Comparison of ENCODE assay signal across 19 cellular contexts in the genomic region with DNA sequence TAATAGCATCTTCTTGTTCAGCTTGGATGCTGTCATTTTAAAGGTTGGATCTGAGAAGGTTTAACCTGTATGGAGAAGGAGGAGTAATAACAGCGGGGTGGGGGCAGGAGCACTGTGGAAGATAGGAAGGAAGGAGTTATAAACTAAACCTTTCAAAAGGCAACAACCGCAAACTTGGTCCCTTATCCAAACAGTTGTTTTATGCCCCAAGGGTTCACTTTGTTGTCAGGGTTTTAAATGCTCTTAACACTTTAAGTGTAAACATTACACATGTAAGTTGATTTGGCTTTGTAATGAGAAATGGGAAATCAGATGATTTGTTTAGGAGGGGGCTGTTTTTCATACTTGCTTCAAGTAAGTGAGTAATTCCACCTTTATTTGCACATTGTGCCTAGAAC. TPM values are rescaled to one million over a fixed set of nuclear protein-coding genes. Genes with fewer than 3 reads are reported as not detected.
"Had no signal": no experiment of that assay in that cellular context is flagged by ENCODE, and none has a peak within 500 bp of the region (broad histone marks: within the 10 kb centered on the region; RNA-seq: fewer than 3 reads in every experiment).

No MANE protein-coding gene starts in this region.

- H3K27ac ChIP-seq: brain microvascular endothelial cell, esophagus muscularis mucosa, heart left ventricle, pancreas, skin epidermis, transverse colon had no signal

- ATAC-seq: activated CD4-positive, CD25-positive, alpha-beta regulatory T cell treated with anti-CD3 and anti-CD28 coated beads, Interleukin-2, amount 50 U/mL, for 24 hours; activated CD8-positive, alpha-beta memory T cell treated with anti-CD3 and anti-CD28 coated beads, Interleukin-2, amount 10 ng/mL, durations not matched to agents 7 days and 5 days; activated naive CD4-positive, alpha-beta T cell treated with anti-CD3 and anti-CD28 coated beads, Interleukin-2, amount 50 U/mL, for 72 hours; heart left ventricle; pancreas had no signal

- H3K9me3 Mint-ChIP-seq: activated T-cell treated with anti-CD3 and anti-CD28 coated beads, Interleukin-2, amount 50 U/mL, for 24 hours; T-helper 2 cell treated with Interferon-gamma antibody and Interleukin-4, amounts not matched to agents 5 μg/mL and 100 μg/mL, for 36 hours had no signal

- H3K36me3 ChIP-seq: brain microvascular endothelial cell, esophagus muscularis mucosa, heart left ventricle, pancreas, transverse colon had no signal

- H3K36me3 Mint-ChIP-seq: activated CD8-positive, alpha-beta memory T cell treated with anti-CD3 and anti-CD28 coated beads, Interleukin-2, amount 10 ng/mL, durations not matched to agents 7 days and 5 days had no signal

- H3K4me3 ChIP-seq: esophagus muscularis mucosa, heart left ventricle, pancreas, skin epidermis, transverse colon had no signal

- H3K4me3 Mint-ChIP-seq: activated CD8-positive, alpha-beta memory T cell treated with anti-CD3 and anti-CD28 coated beads, Interleukin-2, amount 10 ng/mL, durations not matched to agents 7 days and 5 days; activated T-cell treated with anti-CD3 and anti-CD28 coated beads, Interleukin-2, amount 50 U/mL, for 24 hours; T-helper 2 cell treated with Interferon-gamma antibody and Interleukin-4, amounts not matched to agents 5 μg/mL and 100 μg/mL, for 36 hours had no signal

- H3K9me3 ChIP-seq: esophagus muscularis mucosa, heart left ventricle, pancreas, transverse colon had no signal

- H3K27ac Mint-ChIP-seq: activated CD8-positive, alpha-beta memory T cell treated with anti-CD3 and anti-CD28 coated beads, Interleukin-2, amount 10 ng/mL, durations not matched to agents 7 days and 5 days; activated naive CD4-positive, alpha-beta T cell treated with anti-CD3 and anti-CD28 coated beads, Interleukin-2, amount 50 U/mL, for 72 hours; activated T-cell treated with anti-CD3 and anti-CD28 coated beads, Interleukin-2, amount 50 U/mL, for 24 hours; T-helper 2 cell treated with Interferon-gamma antibody and Interleukin-4, amounts not matched to agents 5 μg/mL and 100 μg/mL, for 36 hours had no signal

- DNase-seq: activated CD4-positive, alpha-beta T cell treated with anti-CD3 and anti-CD28 coated beads, Interleukin-2, amount 50 U/mL, for 48 hours; activated CD8-positive, alpha-beta memory T cell treated with anti-CD3 and anti-CD28 coated beads, Interleukin-2, amount 10 ng/mL, durations not matched to agents 7 days and 5 days; activated effector memory CD4-positive, alpha-beta T cell treated with anti-CD3 and anti-CD28 coated beads, Interleukin-2, amount 50 U/mL, for 16 hours; activated T-cell treated with anti-CD3 and anti-CD28 coated beads, Interleukin-2, amount 50 U/mL, for 24 hours; amniotic stem cell; brain microvascular endothelial cell; dermis blood vessel endothelial cell; foreskin fibroblast; heart left ventricle; mammary epithelial cell; pancreas; retina; SW 1271; transverse colon had no signal

RNA-seq across cellular contexts. Expression of gene NPAS3, which starts 3.0 kb away (rescaled TPM):
- total RNA-seq: activated CD8-positive, alpha-beta memory T cell treated with anti-CD3 and anti-CD28 coated beads, Interleukin-2, amount 10 ng/mL, durations not matched to agents 7 days and 5 days; activated naive CD4-positive, alpha-beta T cell treated with anti-CD3 and anti-CD28 coated beads, Interleukin-2, amount 50 U/mL, for 72 hours; dermis blood vessel endothelial cell had no signal
